ENCODE assay signal across 13 cellular contexts in genomic region chr2:38572167-38572566, GRCh38. TPM values are rescaled to one million over a fixed set of nuclear protein-coding genes. Genes with fewer than 3 reads are reported as not detected.
DNase-seq lines count a peak whose midpoint lies in the region; ATAC-seq, FAIRE-seq and TF ChIP-seq lines count a peak whose summit lies in the region.
"Had no signal": no experiment of that assay in that cellular context is flagged by ENCODE, and none has a peak within 500 bp of the region (broad histone marks: within the 10 kb centered on the region; RNA-seq: fewer than 3 reads in every experiment).

No MANE protein-coding gene starts in this region.

- H3K27ac Mint-ChIP-seq in CD14-positive monocyte = peak overlapping the region in 4 of 7 donors; percentile 35 to 77 (median 74)

- TF ChIP-seq EP300 in K562 (IDR thresholded peaks at IDR 0.05; ENCODE audit: low read length) = no peak

- H3K4me3 Mint-ChIP-seq in CD14-positive monocyte = no peak overlapping the region

- no peaks in the 10 kb centered on the region for H3K9me1 ChIP-seq in K562 (ENCODE audit: control insufficient read depth, insufficient read depth, low read length)

- no peak overlapping the region for H2AFZ ChIP-seq in K562 (ENCODE audit: low read depth, low read length)

- POLR2A ChIA-PET in K562 (lab: Yijun Ruan, JAX) = interaction anchor here (1.7 to 2.7 kb wide), 2 partner anchors 9 to 10 kb away, joined by 7 read pairs; no protein-coding TSS in a partner anchor

- no peak for TF ChIP-seq RAD21 in K562 (CRISPR knock-in tag; conservative IDR thresholded peaks at IDR 0.05 in 1 of 2, IDR thresholded peaks at IDR 0.05 in 1 of 2)

- no peak for TF ChIP-seq CTCF in CD14-positive monocyte (IDR thresholded peaks at IDR 0.05)
- no peak for TF ChIP-seq CTCF in K562 (IDR thresholded peaks at IDR 0.05 in 2 of 3, conservative IDR thresholded peaks at IDR 0.05 in 1 of 3; ENCODE audit: insufficient read depth in 2 of 3, low read depth in 1 of 3, low read length in 3 of 3)

- BruUV-seq in K562 (replicated peaks; lab: Mats Ljungman, UMichigan) = no TSS peak

- peaks cover 6% of the 10 kb centered on the region for H3K4me1 Mint-ChIP-seq in CD14-positive monocyte

- H3K9ac ChIP-seq in HUES48 (ENCODE audit: low read depth, low read length) (no peak overlapping the region), K562 (ENCODE audit: insufficient read depth in 1 of 2, low read depth in 2 of 2, low read length in 2 of 2) (no peak overlapping the region)

- H3K27me3 Mint-ChIP-seq in CD14-positive monocyte (ENCODE audit: low read depth in 3 of 3) = no peaks in the 10 kb centered on the region

- TF ChIP-seq POLR2A in K562 (conservative IDR thresholded peaks at IDR 0.05) = no peak

- H3K9me3 Mint-ChIP-seq in CD14-positive monocyte = no peaks in the 10 kb centered on the region

- H3K4me1 ChIP-seq in HUES48 (ENCODE audit: control insufficient read depth, insufficient read depth, low read length) (no peaks in the 10 kb centered on the region), K562 (replicated peaks in 1 of 2; ENCODE audit: control insufficient read depth in 2 of 2, insufficient read depth in 2 of 2, low read length in 2 of 2) (no peaks in the 10 kb centered on the region)

- H3K36me3 ChIP-seq in HUES48 (ENCODE audit: control insufficient read depth, insufficient read depth, low read length) (peaks cover 95% of the 10 kb centered on the region), K562 (ENCODE audit: control insufficient read depth, insufficient read depth, low read length) (peaks cover 90% of the 10 kb centered on the region)

- CTCF ChIA-PET in K562 (lab: Yijun Ruan, JAX; ENCODE audit: low intra/inter-chr PET ratio) = no interaction called here

- peaks cover 64 to 71% of the 10 kb centered on the region in 2 donors for H3K36me3 Mint-ChIP-seq in CD14-positive monocyte

- H3K9me3 ChIP-seq in HUES48 (ENCODE audit: control insufficient read depth, insufficient read depth, low read length) = no peaks in the 10 kb centered on the region
- no peaks in the 10 kb centered on the region for H3K9me3 ChIP-seq in K562 (replicated peaks; ENCODE audit: control insufficient read depth, insufficient read depth, low read depth, low read length)
- H3K9me3 ChIP-seq: heart left ventricle, stomach had no signal

- DNase-seq in CD14-positive monocyte (ENCODE audit: low spot score) = no peak
- peak in 3 of 4 experiments; percentile 21 to 47 (median 22) for DNase-seq in K562 (ENCODE audit: extremely low read depth in 1 of 4, low spot score in 3 of 4)
- peak; percentile 60 for DNase-seq in non-pigmented ciliary epithelial cell (ENCODE audit: low read depth)
- DNase-seq in C1 segment of cervical spinal cord (lab: John Stamatoyannopoulos, UW) = no peak
- no peak for DNase-seq in frontal cortex (ENCODE audit: low spot score in 2 of 2)
- no peak for DNase-seq in GM19238 (ENCODE audit: insufficient read length, low spot score)
- DNase-seq: activated gamma-delta T cell, heart left ventricle, stomach had no signal

- H4K20me1 ChIP-seq in K562 (replicated peaks; ENCODE audit: control insufficient read depth, insufficient read depth, low read length) = no peaks in the 10 kb centered on the region

- H3K27me3 ChIP-seq in HUES48 (ENCODE audit: control insufficient read depth, insufficient read depth, low read length) = no peaks in the 10 kb centered on the region
- no peaks in the 10 kb centered on the region for H3K27me3 ChIP-seq in K562 (ENCODE audit: control insufficient read depth in 2 of 2, insufficient read depth in 2 of 2, low read length in 2 of 2)
- H3K27me3 ChIP-seq: heart left ventricle, stomach had no signal

- H3K4me2 ChIP-seq in K562 (ENCODE audit: insufficient read depth, low read length) = no peak overlapping the region

- H3K4me3 ChIP-seq in HUES48 (ENCODE audit: low read depth, low read length) = no peak overlapping the region
- H3K4me3 ChIP-seq in K562 = no peak overlapping the region
- H3K4me3 ChIP-seq: heart left ventricle, stomach had no signal

- 81% methylated on average over 1 of the region's 1 CpG for WGBS in K562 (ENCODE audit: insufficient coverage, low coverage, missing lambda C conversion rate)

- peaks cover 6% of the 10 kb centered on the region; the same call in 2 of the 3 replicates for H3K79me2 ChIP-seq in K562 (ENCODE audit: control insufficient read depth, insufficient read depth, low read length)

- FAIRE-seq in K562 (lab: Jason Lieb, UNC) = peak; percentile 48
- no peak for FAIRE-seq in frontal cortex (lab: Jason Lieb, UNC)

- in situ Hi-C loops in K562 (cut with MboI) = no loop called here

- peak overlapping the region; percentile 36 for H3K27ac ChIP-seq in HUES48 (ENCODE audit: low read depth, low read length)
- H3K27ac ChIP-seq in K562 (ENCODE audit: extremely low read depth, low read depth, low read length) = no peak overlapping the region; the same call in 2 of the 3 replicates
- H3K27ac ChIP-seq: RWPE1, stomach had no signal

- ATAC-seq in K562 = no peak
- ATAC-seq in GM18519 (IDR thresholded peaks at IDR 0.05; ENCODE audit: low FRiP score, unreplicated experiment) = no peak
- ATAC-seq: HCT116 had no signal

- intact Hi-C loops in CD14-positive monocyte (cut with micrococcal nuclease) = no loop called here
- intact Hi-C loops in K562 (cut with micrococcal nuclease) = no loop called here

TF ChIP-seq in K562, 482 proteins besides CTCF, POLR2A, EP300 and RAD21:
- no peak for TF ChIP-seq ZBTB17 (CRISPR knock-in tag; IDR thresholded peaks at IDR 0.05)
- TF ChIP-seq KLF16 (IDR thresholded peaks at IDR 0.05) = 0 out of 2 replicates have a peak, but pooled peaks have one; percentile 4
- no peak for TF ChIP-seq CEBPG (CRISPR knock-in tag; IDR thresholded peaks at IDR 0.05)
- TF ChIP-seq CEBPG (tag; conservative IDR thresholded peaks at IDR 0.05 in 1 of 2, IDR thresholded peaks at IDR 0.05 in 1 of 2) = peak in 1 of 2 experiments; percentile 61; a peak in 2 of 4 replicates
- no peak for TF ChIP-seq HEY1 (CRISPR knock-in tag; IDR thresholded peaks at IDR 0.05; ENCODE audit: borderline replicate concordance)
- peak; percentile 10; the same call in 1 of the 2 replicates for TF ChIP-seq CEBPB (tag; IDR thresholded peaks at IDR 0.05)
- 0 out of 2 replicates have a peak, but pooled peaks have one; percentile 24 for TF ChIP-seq DPF2 (IDR thresholded peaks at IDR 0.05)
- TF ChIP-seq JUND (IDR thresholded peaks at IDR 0.05; ENCODE audit: borderline replicate concordance, low read depth, low read length) = peak; percentile 66; the same call in 1 of the 2 replicates
- TF ChIP-seq JUND (tag; IDR thresholded peaks at IDR 0.05; ENCODE audit: borderline replicate concordance, low read depth, low read length) = no peak
- 0 out of 2 replicates have a peak, but pooled peaks have one; percentile 12 for TF ChIP-seq ARID1B (IDR thresholded peaks at IDR 0.05)
- TF ChIP-seq EGR1 (conservative IDR thresholded peaks at IDR 0.05) = peak; percentile 76
- peak; percentile 43; the same call in 1 of the 2 replicates for TF ChIP-seq FOSL1 (tag; conservative IDR thresholded peaks at IDR 0.05)

RNA-seq across cellular contexts. Expression of gene HNRNPLL, which starts 30.6 kb away (rescaled TPM):
- polyA plus RNA-seq in CD14-positive monocyte = 10 to 100 TPM; 13.8 to 16.8 TPM
- total RNA-seq in K562 (2011; cell fraction: chromatin; rRNA removed; ENCODE audit: low replicate concordance) = 95.1 and 247 TPM in 2 replicates
- 40.4 and 52.4 TPM in 2 replicates for total RNA-seq in K562 (2011; cell fraction: nucleolus; rRNA removed)
- 85.7 and 116 TPM in 2 replicates for total RNA-seq in K562 (2011; cell fraction: nucleoplasm; rRNA removed)
- total RNA-seq in K562 (2014; rRNA removed) = 67.5 and 73.0 TPM in 2 replicates
- total RNA-seq in K562 (2014; rRNA removed; fragmentation: Illumina TruSeq; extraction: Trizol) = 86.9 and 102 TPM in 2 replicates
- 57.1 and 57.8 TPM in 2 replicates for total RNA-seq in K562 (2015; rRNA removed; fragmentation: Illumina TruSeq; extraction: Trizol)
- total RNA-seq in K562 (2021) = 85.4 and 94.0 TPM in 2 replicates
- polyA plus RNA-seq in K562 (2011; rRNA removed) = 99.7 and 135 TPM in 2 replicates
- 21.9 and 34.3 TPM in 2 replicates for polyA plus RNA-seq in K562 (2011; cell fraction: cytosol; rRNA removed)
- polyA plus RNA-seq in K562 (2011; cell fraction: nucleus; rRNA removed) = 60.8 and 87.5 TPM in 2 replicates
- 41.1 and 47.5 TPM in 2 replicates for polyA plus RNA-seq in K562 (2012)
- 46.8 and 49.3 TPM in 2 replicates for polyA plus RNA-seq in K562 (2014; fragmentation: Illumina TruSeq; extraction: Trizol)
- 10 to 100 TPM; 19.8 to 24.7 TPM for polyA plus RNA-seq in K562 (2014; fragmentation: Nextera tagmentation; extraction: Ambion mirVana)
- 45.2 and 55.8 TPM in 2 replicates for polyA plus RNA-seq in K562 (2014; rRNA removed)
- 160 and 182 TPM in 2 replicates for polyA minus RNA-seq in K562 (2011; rRNA and poly(A)+ RNA removed)
- 50.5 and 52.8 TPM in 2 replicates for polyA minus RNA-seq in K562 (2011; cell fraction: cytosol; rRNA and poly(A)+ RNA removed)
- polyA minus RNA-seq in K562 (2011; cell fraction: nucleus; rRNA and poly(A)+ RNA removed) = 79.6 and 164 TPM in 2 replicates
- 77.9 TPM for total RNA-seq in frontal cortex

Comparison
In these comparisons a context has a peak if more than half of its experiments do, and no peak if none do; other contexts are left out.
1. DNase-seq: peak in K562 (3 of 4) and non-pigmented ciliary epithelial cell (single experiment); none in CD14-positive monocyte (single experiment), C1 segment of cervical spinal cord (0 of 14), frontal cortex (0 of 2) and GM19238 (single experiment).